ENCODE assay signal across 26 cellular contexts in the genomic region with DNA sequence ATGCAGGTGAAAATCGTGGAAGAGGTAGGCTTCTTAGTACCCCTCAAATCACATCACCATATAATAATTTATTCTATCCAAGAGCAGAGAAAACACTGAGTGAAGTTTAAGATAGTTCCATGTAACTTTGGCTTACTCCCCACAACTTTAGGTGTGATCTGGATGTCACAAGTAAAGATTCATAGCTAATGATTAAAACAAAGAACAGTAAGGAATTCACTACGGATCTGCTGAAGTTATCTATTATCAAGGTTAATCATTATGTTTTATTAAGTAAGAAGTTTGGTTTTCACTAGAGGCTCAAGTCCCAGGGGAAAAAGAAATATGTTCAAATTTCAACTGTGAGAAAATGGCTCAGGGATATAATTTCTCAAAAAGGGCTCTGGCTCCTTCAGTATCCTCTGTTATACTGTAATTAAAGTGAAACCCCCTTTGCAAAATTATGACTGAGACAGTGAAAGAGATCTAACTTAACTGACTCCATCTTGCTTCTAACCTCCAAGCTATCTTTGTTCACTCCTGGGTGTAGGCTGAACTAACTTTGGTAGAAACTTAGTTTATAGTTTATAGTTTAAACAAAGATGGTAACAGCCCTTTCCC. TPM values are rescaled to one million over a fixed set of nuclear protein-coding genes. Genes with fewer than 3 reads are reported as not detected.
DNase-seq lines count a peak whose midpoint lies in the region; ATAC-seq, FAIRE-seq and TF ChIP-seq lines count a peak whose summit lies in the region.
"Had no signal": no experiment of that assay in that cellular context is flagged by ENCODE, and none has a peak within 500 bp of the region (broad histone marks: within the 10 kb centered on the region; RNA-seq: fewer than 3 reads in every experiment).

No MANE protein-coding gene starts in this region.

- H3K36me3 ChIP-seq in GM12878 (ENCODE audit: control insufficient read depth in 2 of 2, insufficient read depth in 2 of 2, low read length in 1 of 2) (peaks cover 0 to 40% of the 10 kb centered on the region in 2 experiments), ascending aorta (no peaks in the 10 kb centered on the region)
- H3K36me3 ChIP-seq: heart left ventricle had no signal

- CTCF ChIA-PET in GM12878 (lab: Yijun Ruan, JAX) = interaction anchor here (0.8 to 1.7 kb wide), 5 partner anchors 8 to 139 kb away, joined by 3 to 7 read pairs (median 4); partner anchors contain the start of gene CD80

- H3K79me2 ChIP-seq in GM12878 (ENCODE audit: control insufficient read depth, insufficient read depth, low read length) = peaks cover 83% of the 10 kb centered on the region

- no peak overlapping the region for H2AFZ ChIP-seq in GM12878 (ENCODE audit: control insufficient read depth, low read depth, low read length)

- WGBS in GM12878 (ENCODE audit: insufficient coverage, insufficient replicate concordance, low lambda C conversion rate, missing lambda C conversion rate) = 2% methylated on average over 2 of the region's 2 CpGs

- TF ChIP-seq CTCF in GM12878 (IDR thresholded peaks at IDR 0.05 in 2 of 3, conservative IDR thresholded peaks at IDR 0.05 in 1 of 3; ENCODE audit: control insufficient read depth in 2 of 3, extremely low read depth in 1 of 3, insufficient read depth in 1 of 3, low read depth in 3 of 3, low read length in 3 of 3) (no peak), ascending aorta (IDR thresholded peaks at IDR 0.05) (no peak)

- peak overlapping the region; percentile 51 for H3K4me2 ChIP-seq in GM12878 (ENCODE audit: control insufficient read depth, insufficient read depth)
- H3K4me2 ChIP-seq: A549; BLaER1 treated with 17β-estradiol and CSF1 and Interleukin-3, amounts not matched to agents 10 nM and 100 nM had no signal

- H4K20me1 ChIP-seq in GM12878 (ENCODE audit: control insufficient read depth, insufficient read depth) = no peaks in the 10 kb centered on the region
- H4K20me1 ChIP-seq: BLaER1 treated with 17β-estradiol and CSF1 and Interleukin-3, amounts not matched to agents 10 nM and 100 nM had no signal

- DNase-seq in ACHN (peak; percentile 11), GM12878 (ENCODE audit: low read depth, low spot score) (no peak), immature natural killer cell (no peak), ascending aorta (ENCODE audit: low spot score in 2 of 2) (no peak)
- no peak for DNase-seq in activated T-helper 2 cell treated with anti-CD3 and anti-CD28 coated beads, Interferon-gamma antibody, Interleukin-2, Interleukin-4, amounts not matched to agents 10 μg/mL and 5 μg/mL and 100 μg/mL, durations not matched to agents 14 hours and 24 hours and 36 hours (ENCODE audit: low spot score)
- DNase-seq: activated naive CD4-positive, alpha-beta T cell treated with anti-CD3 and anti-CD28 coated beads, Interleukin-2, amount 10 ng/mL, durations not matched to agents 7 days and 5 days; activated T-cell treated with anti-CD3 and anti-CD28 coated beads, Interleukin-2, amount 50 U/mL, for 1 hour; anterior cingulate cortex; central memory CD4-positive, alpha-beta T cell; heart left ventricle; Kasumi-1; left ventricle myocardium superior; NCI-H187; nephron progenitor cell; OCI-M1; stimulated activated CD4-positive, alpha-beta T cell treated with anti-CD3 and anti-CD28 coated beads, Interleukin-15, amount 100 ng/mL, for 24 hours; T1000 had no signal

- no peak overlapping the region for H3K27ac Mint-ChIP-seq in immature natural killer cell
- H3K27ac Mint-ChIP-seq in activated T-helper 2 cell treated with anti-CD3 and anti-CD28 coated beads, Interferon-gamma antibody, Interleukin-2, Interleukin-4, amounts not matched to agents 10 μg/mL and 5 μg/mL and 100 μg/mL, durations not matched to agents 14 hours and 24 hours and 36 hours = no peak overlapping the region
- H3K27ac Mint-ChIP-seq: activated naive CD4-positive, alpha-beta T cell treated with anti-CD3 and anti-CD28 coated beads, Interleukin-2, amount 10 ng/mL, durations not matched to agents 7 days and 5 days; nephron progenitor cell had no signal

- no TSS peak for BruUV-seq in GM12878 (replicated peaks; lab: Mats Ljungman, UMichigan)

- TF ChIP-seq EP300 in GM12878 (IDR thresholded peaks at IDR 0.05; ENCODE audit: borderline replicate concordance in 1 of 2, control insufficient read depth in 1 of 2, low read depth in 2 of 2, low read length in 2 of 2) = no peak

- no peak for FAIRE-seq in GM12878 (lab: Jason Lieb, UNC)
- FAIRE-seq: A549 had no signal

- H3K4me3 ChIP-seq in GM12878 (0 out of 2 replicates have a peak overlapping the region, but pooled peaks have one; percentile 17), ascending aorta (no peak overlapping the region)
- H3K4me3 ChIP-seq: A549; BLaER1 treated with 17β-estradiol and CSF1 and Interleukin-3, amounts not matched to agents 10 nM and 100 nM; heart left ventricle had no signal

- peaks cover 0 to 5% (median 3%) of the 10 kb centered on the region in 3 donors for H3K27me3 Mint-ChIP-seq in immature natural killer cell (ENCODE audit: low read depth in 3 of 3)
- H3K27me3 Mint-ChIP-seq in activated T-helper 2 cell treated with anti-CD3 and anti-CD28 coated beads, Interferon-gamma antibody, Interleukin-2, Interleukin-4, amounts not matched to agents 10 μg/mL and 5 μg/mL and 100 μg/mL, durations not matched to agents 14 hours and 24 hours and 36 hours (ENCODE audit: low read depth) = peaks cover 5% of the 10 kb centered on the region
- H3K27me3 Mint-ChIP-seq: activated naive CD4-positive, alpha-beta T cell treated with anti-CD3 and anti-CD28 coated beads, Interleukin-2, amount 10 ng/mL, durations not matched to agents 7 days and 5 days had no signal

- H3K27me3 ChIP-seq in GM12878 (replicated peaks in 1 of 2; ENCODE audit: control insufficient read depth in 2 of 2, insufficient read depth in 2 of 2, low read length in 1 of 2) = no peaks in the 10 kb centered on the region
- H3K27me3 ChIP-seq in ascending aorta = no peaks in the 10 kb centered on the region
- H3K27me3 ChIP-seq: BLaER1 treated with 17β-estradiol and CSF1 and Interleukin-3, amounts not matched to agents 10 nM and 100 nM; heart left ventricle had no signal

- in situ Hi-C loops in ACHN (cut with HindIII; ENCODE audit: low pct_ligation_motif_present, low pct_unique_long_range_greater_than_20kb, low sequenced_read_pairs) = no loop called here
- in situ Hi-C loops in GM12878 (cut with MboI) = no loop called here

- TF ChIP-seq POLR2A in GM12878 (IDR thresholded peaks at IDR 0.05; ENCODE audit: low read depth, low read length) = no peak

- RAD21 ChIA-PET in GM12878 (lab: Charles Lee; ENCODE audit: unreplicated experiment) = interaction anchor here (1.3 to 6.0 kb wide), 6 partner anchors 15 to 134 kb away, joined by 3 to 27 read pairs (median 4); partner anchors contain the start of gene TMEM39A

- no peaks in the 10 kb centered on the region for H3K4me1 Mint-ChIP-seq in immature natural killer cell
- H3K4me1 Mint-ChIP-seq in activated T-helper 2 cell treated with anti-CD3 and anti-CD28 coated beads, Interferon-gamma antibody, Interleukin-2, Interleukin-4, amounts not matched to agents 10 μg/mL and 5 μg/mL and 100 μg/mL, durations not matched to agents 14 hours and 24 hours and 36 hours (ENCODE audit: low read depth) = peaks cover 3% of the 10 kb centered on the region
- H3K4me1 Mint-ChIP-seq: activated naive CD4-positive, alpha-beta T cell treated with anti-CD3 and anti-CD28 coated beads, Interleukin-2, amount 10 ng/mL, durations not matched to agents 7 days and 5 days; nephron progenitor cell had no signal

- H3K9me3 ChIP-seq in GM12878 (replicated peaks; ENCODE audit: control insufficient read depth, insufficient read depth, low read length) = no peaks in the 10 kb centered on the region; the same call in 1 of the 3 replicates
- no peaks in the 10 kb centered on the region for H3K9me3 ChIP-seq in ascending aorta
- H3K9me3 ChIP-seq: BLaER1 treated with 17β-estradiol and CSF1 and Interleukin-3, amounts not matched to agents 10 nM and 100 nM; heart left ventricle had no signal

- SMC1A ChIA-PET in GM12878 (lab: Charles Lee; ENCODE audit: uncharacterized antibody, unreplicated experiment) = interaction anchor here (1.0 to 4.0 kb wide), 10 partner anchors 8 to 130 kb away, joined by 3 to 28 read pairs (median 6); partner anchors contain the start of gene CD80

- no peak overlapping the region for H3K4me3 Mint-ChIP-seq in immature natural killer cell
- H3K4me3 Mint-ChIP-seq in activated T-helper 2 cell treated with anti-CD3 and anti-CD28 coated beads, Interferon-gamma antibody, Interleukin-2, Interleukin-4, amounts not matched to agents 10 μg/mL and 5 μg/mL and 100 μg/mL, durations not matched to agents 14 hours and 24 hours and 36 hours (ENCODE audit: low read depth) = no peak overlapping the region
- H3K4me3 Mint-ChIP-seq: activated naive CD4-positive, alpha-beta T cell treated with anti-CD3 and anti-CD28 coated beads, Interleukin-2, amount 10 ng/mL, durations not matched to agents 7 days and 5 days; nephron progenitor cell had no signal

- H3K9ac ChIP-seq in GM12878 (ENCODE audit: control insufficient read depth, insufficient read depth, low read length) = no peak overlapping the region
- H3K9ac ChIP-seq: BLaER1 treated with 17β-estradiol and CSF1 and Interleukin-3, amounts not matched to agents 10 nM and 100 nM had no signal

- ATAC-seq in GM19438 (IDR thresholded peaks at IDR 0.05; ENCODE audit: low read depth, unreplicated experiment) (peak; percentile 59), HG03135 (IDR thresholded peaks at IDR 0.05; ENCODE audit: unreplicated experiment) (peak; percentile 53), GM12878 (peak; percentile 26), HG02970 (IDR thresholded peaks at IDR 0.05; ENCODE audit: low FRiP score, unreplicated experiment) (no peak)
- ATAC-seq: A549, heart left ventricle, left ventricle myocardium superior, Right ventricle myocardium inferior, sciatic nerve had no signal

- H3K27ac ChIP-seq in GM12878 (ENCODE audit: control insufficient read depth, insufficient read depth) (peak overlapping the region; percentile 55), ascending aorta (no peak overlapping the region)
- H3K27ac ChIP-seq: A549; BLaER1 treated with 17β-estradiol and CSF1 and Interleukin-3, amounts not matched to agents 10 nM and 100 nM; heart left ventricle had no signal

- no peaks in the 10 kb centered on the region for H3K9me3 Mint-ChIP-seq in immature natural killer cell
- H3K9me3 Mint-ChIP-seq in activated T-helper 2 cell treated with anti-CD3 and anti-CD28 coated beads, Interferon-gamma antibody, Interleukin-2, Interleukin-4, amounts not matched to agents 10 μg/mL and 5 μg/mL and 100 μg/mL, durations not matched to agents 14 hours and 24 hours and 36 hours = no peaks in the 10 kb centered on the region
- H3K9me3 Mint-ChIP-seq: activated naive CD4-positive, alpha-beta T cell treated with anti-CD3 and anti-CD28 coated beads, Interleukin-2, amount 10 ng/mL, durations not matched to agents 7 days and 5 days had no signal

- intact Hi-C loops in GM12878 (cut with micrococcal nuclease; ENCODE audit: unreplicated experiment) = no loop called here
- intact Hi-C loops in activated T-helper 2 cell treated with anti-CD3 and anti-CD28 coated beads, Interferon-gamma antibody, Interleukin-2, Interleukin-4, amounts not matched to agents 10 μg/mL and 5 μg/mL and 100 μg/mL, durations not matched to agents 14 hours and 24 hours and 36 hours (cut with micrococcal nuclease) = no loop called here
- intact Hi-C loops in ascending aorta (cut with DNase I) = no loop called here

- POLR2A ChIA-PET in GM12878 (lab: Charles Lee) = interaction anchor here (0.6 to 2.3 kb wide), 7 partner anchors 14 to 87 kb away, joined by 3 to 11 read pairs (median 4); partner anchors contain the start of gene TIMMDC1

- H3K4me1 ChIP-seq in GM12878 (ENCODE audit: control insufficient read depth, insufficient read depth, low read length) (peaks cover 16% of the 10 kb centered on the region), ascending aorta (no peaks in the 10 kb centered on the region)
- H3K4me1 ChIP-seq: A549, heart left ventricle had no signal

- TF ChIP-seq RAD21 in GM12878 (IDR thresholded peaks at IDR 0.05; ENCODE audit: insufficient read depth, low read depth, low read length) = no peak

- H3K36me3 Mint-ChIP-seq in immature natural killer cell = no peaks in the 10 kb centered on the region
- no peaks in the 10 kb centered on the region for H3K36me3 Mint-ChIP-seq in activated T-helper 2 cell treated with anti-CD3 and anti-CD28 coated beads, Interferon-gamma antibody, Interleukin-2, Interleukin-4, amounts not matched to agents 10 μg/mL and 5 μg/mL and 100 μg/mL, durations not matched to agents 14 hours and 24 hours and 36 hours (ENCODE audit: low read depth)

RNA-seq across cellular contexts. Expression of gene CD80, which starts 17.1 kb away (rescaled TPM):
- 691 and 699 TPM in 2 replicates for total RNA-seq in GM12878 (2013; cell fraction: nucleolus; rRNA removed)
- total RNA-seq in GM12878 (2014; rRNA removed) (68.7 and 83.3 TPM in 2 replicates), GM12878 (2014; rRNA removed; fragmentation: Illumina TruSeq; extraction: Trizol) (64.3 and 70.2 TPM in 2 replicates), GM12878 (2021) (51.8 and 54.4 TPM in 2 replicates), ascending aorta (3.2 TPM)
- 39.5 TPM for polyA plus RNA-seq in GM12878 (2011; ENCODE audit: low read depth)
- polyA plus RNA-seq in GM12878 (2011; rRNA removed) (137 and 157 TPM in 2 replicates), GM12878 (2014; fragmentation: Illumina TruSeq; extraction: Trizol) (61.8 and 81.6 TPM in 2 replicates), GM12878 (2014; fragmentation: Nextera tagmentation; extraction: Ambion mirVana) (10 to 100 TPM; 42.5 to 54.1 TPM), GM12878 (2014; rRNA removed) (60.9 and 68.5 TPM in 2 replicates), GM12878 (2016; fragmentation: Nextera tagmentation; extraction: Ambion mirVana) (10 to 100 TPM; 41.4 to 44.5 TPM), immature natural killer cell (not detected)
- 93.0 and 95.1 TPM in 2 replicates for polyA plus RNA-seq in GM12878 (2011; cell fraction: cytosol; rRNA removed)
- polyA plus RNA-seq in GM12878 (2011; cell fraction: nucleus; rRNA removed) = 106 and 129 TPM in 2 replicates
- polyA plus RNA-seq in GM12878 (2012) = 27.9 and 44.5 TPM in 2 replicates
- 272 and 299 TPM in 2 replicates for polyA minus RNA-seq in GM12878 (2011; rRNA and poly(A)+ RNA removed)
- polyA minus RNA-seq in GM12878 (2011; cell fraction: cytosol; rRNA and poly(A)+ RNA removed) = 39.7 and 42.1 TPM in 2 replicates
- polyA minus RNA-seq in GM12878 (2011; cell fraction: nucleus; rRNA and poly(A)+ RNA removed) = 126 and 140 TPM in 2 replicates
- 6.8 TPM in 2 replicates for total RNA-seq in activated T-helper 2 cell treated with anti-CD3 and anti-CD28 coated beads, Interferon-gamma antibody, Interleukin-2, Interleukin-4, amounts not matched to agents 10 μg/mL and 5 μg/mL and 100 μg/mL, durations not matched to agents 14 hours and 24 hours and 36 hours
- total RNA-seq: dermis microvascular lymphatic vessel endothelial cell, H4, left ventricle myocardium superior, Right ventricle myocardium inferior had no signal

RNA-seq across cellular contexts. Expression of gene ADPRH, which starts 37.0 kb away (rescaled TPM):
- total RNA-seq in GM12878 (2013; cell fraction: nucleolus; rRNA removed) = 31.0 and 32.4 TPM in 2 replicates
- total RNA-seq in GM12878 (2014; rRNA removed) (15.4 and 17.2 TPM in 2 replicates), GM12878 (2014; rRNA removed; fragmentation: Illumina TruSeq; extraction: Trizol) (12.2 and 13.2 TPM in 2 replicates), GM12878 (2021) (24.9 and 26.0 TPM in 2 replicates), ascending aorta (32.1 TPM)
- polyA plus RNA-seq in GM12878 (2011; ENCODE audit: low read depth) = 11.1 TPM
- polyA plus RNA-seq in GM12878 (2011; rRNA removed) (32.6 and 33.1 TPM in 2 replicates), GM12878 (2014; fragmentation: Illumina TruSeq; extraction: Trizol) (24.5 and 25.8 TPM in 2 replicates), GM12878 (2014; fragmentation: Nextera tagmentation; extraction: Ambion mirVana) (1 to 10 TPM; 2.3 to 3.7 TPM), GM12878 (2014; rRNA removed) (16.5 and 19.1 TPM in 2 replicates), GM12878 (2016; fragmentation: Nextera tagmentation; extraction: Ambion mirVana) (10 to 100 TPM; 19.0 to 22.0 TPM), immature natural killer cell (10 to 100 TPM in 1 of 3 donors, 1 to 10 TPM in 2; 7.5 to 13.9 (median 9.4) TPM)
- polyA plus RNA-seq in GM12878 (2011; cell fraction: cytosol; rRNA removed) = 23.1 and 27.0 TPM in 2 replicates
- 18.0 and 19.9 TPM in 2 replicates for polyA plus RNA-seq in GM12878 (2011; cell fraction: nucleus; rRNA removed)
- polyA plus RNA-seq in GM12878 (2012) = 13.2 and 20.2 TPM in 2 replicates
- 31.7 and 36.9 TPM in 2 replicates for polyA minus RNA-seq in GM12878 (2011; rRNA and poly(A)+ RNA removed)
- 10.2 and 11.2 TPM in 2 replicates for polyA minus RNA-seq in GM12878 (2011; cell fraction: cytosol; rRNA and poly(A)+ RNA removed)
- polyA minus RNA-seq in GM12878 (2011; cell fraction: nucleus; rRNA and poly(A)+ RNA removed) = 12.1 and 16.2 TPM in 2 replicates
- total RNA-seq in activated T-helper 2 cell treated with anti-CD3 and anti-CD28 coated beads, Interferon-gamma antibody, Interleukin-2, Interleukin-4, amounts not matched to agents 10 μg/mL and 5 μg/mL and 100 μg/mL, durations not matched to agents 14 hours and 24 hours and 36 hours = 5.5 and 6.3 TPM in 2 replicates
- total RNA-seq: H4 had no signal

RNA-seq across cellular contexts. Expression of gene TIMMDC1, which starts 43.9 kb away (rescaled TPM):
- total RNA-seq in GM12878 (2013; cell fraction: nucleolus; rRNA removed) = 48.8 and 57.4 TPM in 2 replicates
- 55.5 and 59.3 TPM in 2 replicates for total RNA-seq in GM12878 (2014; rRNA removed)
- 52.3 and 55.9 TPM in 2 replicates for total RNA-seq in GM12878 (2014; rRNA removed; fragmentation: Illumina TruSeq; extraction: Trizol)
- total RNA-seq in GM12878 (2021) = 76.3 and 79.7 TPM in 2 replicates
- polyA plus RNA-seq in GM12878 (2011; ENCODE audit: low read depth) = 46.8 TPM
- 67.9 and 98.2 TPM in 2 replicates for polyA plus RNA-seq in GM12878 (2011; rRNA removed)
- polyA plus RNA-seq in GM12878 (2011; cell fraction: cytosol; rRNA removed) = 43.3 and 50.3 TPM in 2 replicates
- polyA plus RNA-seq in GM12878 (2011; cell fraction: nucleus; rRNA removed) = 31.7 and 36.5 TPM in 2 replicates
- 32.6 and 37.3 TPM in 2 replicates for polyA plus RNA-seq in GM12878 (2012)
- polyA plus RNA-seq in GM12878 (2014; fragmentation: Illumina TruSeq; extraction: Trizol) = 56.7 and 64.3 TPM in 2 replicates
- 100 to 1,000 TPM; 136 to 146 TPM for polyA plus RNA-seq in GM12878 (2014; fragmentation: Nextera tagmentation; extraction: Ambion mirVana)
- polyA plus RNA-seq in GM12878 (2014; rRNA removed) = 62.5 and 70.8 TPM in 2 replicates
- polyA plus RNA-seq in GM12878 (2016; fragmentation: Nextera tagmentation; extraction: Ambion mirVana) = 100 to 1,000 TPM; 138 to 142 TPM
- 28.7 and 39.7 TPM in 2 replicates for polyA minus RNA-seq in GM12878 (2011; rRNA and poly(A)+ RNA removed)
- polyA minus RNA-seq in GM12878 (2011; cell fraction: cytosol; rRNA and poly(A)+ RNA removed) = 15.9 and 26.4 TPM in 2 replicates
- 26.7 and 37.4 TPM in 2 replicates for polyA minus RNA-seq in GM12878 (2011; cell fraction: nucleus; rRNA and poly(A)+ RNA removed)
- 10 to 100 TPM; 54.3 to 78.4 (median 69.4) TPM for polyA plus RNA-seq in immature natural killer cell
- total RNA-seq in activated T-helper 2 cell treated with anti-CD3 and anti-CD28 coated beads, Interferon-gamma antibody, Interleukin-2, Interleukin-4, amounts not matched to agents 10 μg/mL and 5 μg/mL and 100 μg/mL, durations not matched to agents 14 hours and 24 hours and 36 hours = 93.6 and 101 TPM in 2 replicates
- 31.1 TPM for total RNA-seq in ascending aorta

RNA-seq across cellular contexts. Expression of gene PLA1A, which starts 55.4 kb away (rescaled TPM):
- 43.4 and 53.6 TPM in 2 replicates for total RNA-seq in GM12878 (2013; cell fraction: nucleolus; rRNA removed)
- total RNA-seq in GM12878 (2014; rRNA removed) = 5.9 and 6.5 TPM in 2 replicates
- total RNA-seq in GM12878 (2014; rRNA removed; fragmentation: Illumina TruSeq; extraction: Trizol) = 4.7 TPM in 2 replicates
- total RNA-seq in GM12878 (2021) = 3.8 and 4.4 TPM in 2 replicates
- 7.9 TPM for polyA plus RNA-seq in GM12878 (2011; ENCODE audit: low read depth)
- 106 TPM in 2 replicates for polyA plus RNA-seq in GM12878 (2011; rRNA removed)
- 92.1 and 100 TPM in 2 replicates for polyA plus RNA-seq in GM12878 (2011; cell fraction: cytosol; rRNA removed)
- polyA plus RNA-seq in GM12878 (2011; cell fraction: nucleus; rRNA removed) = 48.6 and 73.6 TPM in 2 replicates
- polyA plus RNA-seq in GM12878 (2012) = 8.0 and 10.1 TPM in 2 replicates
- polyA plus RNA-seq in GM12878 (2014; fragmentation: Illumina TruSeq; extraction: Trizol) = 4.9 and 6.7 TPM in 2 replicates
- 1 to 10 TPM; 2.9 to 3.5 TPM for polyA plus RNA-seq in GM12878 (2014; fragmentation: Nextera tagmentation; extraction: Ambion mirVana)
- 3.1 and 3.9 TPM in 2 replicates for polyA plus RNA-seq in GM12878 (2014; rRNA removed)
- polyA plus RNA-seq in GM12878 (2016; fragmentation: Nextera tagmentation; extraction: Ambion mirVana) = 1 to 10 TPM; 5.3 to 7.2 TPM
- polyA minus RNA-seq in GM12878 (2011; rRNA and poly(A)+ RNA removed) = 103 and 152 TPM in 2 replicates
- 28.3 and 32.7 TPM in 2 replicates for polyA minus RNA-seq in GM12878 (2011; cell fraction: cytosol; rRNA and poly(A)+ RNA removed)
- polyA minus RNA-seq in GM12878 (2011; cell fraction: nucleus; rRNA and poly(A)+ RNA removed) = 68.2 and 98.7 TPM in 2 replicates
- not detected for polyA plus RNA-seq in immature natural killer cell
- total RNA-seq in activated T-helper 2 cell treated with anti-CD3 and anti-CD28 coated beads, Interferon-gamma antibody, Interleukin-2, Interleukin-4, amounts not matched to agents 10 μg/mL and 5 μg/mL and 100 μg/mL, durations not matched to agents 14 hours and 24 hours and 36 hours = not detected in 2 replicates
- total RNA-seq in ascending aorta = 15.0 TPM
